ENCODE assay signal across 18 cellular contexts in genomic region chr2:96274355-96275056, GRCh38. TPM values are rescaled to one million over a fixed set of nuclear protein-coding genes. Genes with fewer than 3 reads are reported as not detected.
A peak's percentile ranks its signal among the peaks of the same experiment; 100 is the strongest.
DNase-seq lines count a peak whose midpoint lies in the region; ATAC-seq and TF ChIP-seq lines count a peak whose summit lies in the region.
"Had no signal": no experiment of that assay in that cellular context is flagged by ENCODE, and none has a peak within 500 bp of the region (broad histone marks: within the 10 kb centered on the region; RNA-seq: fewer than 3 reads in every experiment).

No MANE protein-coding gene starts in this region.

- no peaks in the 10 kb centered on the region for H3K27me3 ChIP-seq in endodermal cell (ENCODE audit: control insufficient read depth, insufficient read depth, low read length, poor library complexity, severe bottlenecking)
- H3K27me3 ChIP-seq in gastroesophageal sphincter: no peaks in the 10 kb centered on the region
- H3K27me3 ChIP-seq: spleen, vagina had no signal

- no peak for ATAC-seq in activated T-cell treated with anti-CD3 and anti-CD28 coated beads, Interleukin-2, amount 50 U/mL, for 72 hours (replicated peaks in 1 of 2)
- no peak for ATAC-seq in gastroesophageal sphincter
- ATAC-seq in HG02763 (IDR thresholded peaks at IDR 0.05; ENCODE audit: unreplicated experiment): no peak

- H3K9me3 ChIP-seq in endodermal cell (ENCODE audit: control insufficient read depth, low read length) (no peaks in the 10 kb centered on the region), gastroesophageal sphincter (no peaks in the 10 kb centered on the region)
- H3K9me3 ChIP-seq: spleen, vagina had no signal

- H3K27ac ChIP-seq in endodermal cell (ENCODE audit: low read depth, low read length) (peak overlapping the region; percentile 9), gastroesophageal sphincter (peak overlapping the region in 1 of 4 donors; percentile 17)
- H3K27ac ChIP-seq: spleen, vagina had no signal

- H3K9ac ChIP-seq in endodermal cell (ENCODE audit: extremely low read depth, low read length, poor library complexity, severe bottlenecking): no peak overlapping the region

- TF ChIP-seq EP300 in gastroesophageal sphincter (IDR thresholded peaks at IDR 0.05): no peak

- peaks cover 87% of the 10 kb centered on the region for H3K36me3 ChIP-seq in endodermal cell (ENCODE audit: control insufficient read depth, insufficient read depth, low read length)
- peaks cover 0 to 100% of the 10 kb centered on the region in 2 donors for H3K36me3 ChIP-seq in gastroesophageal sphincter

- peaks cover 13% of the 10 kb centered on the region for H3K4me1 Mint-ChIP-seq in activated T-cell treated with anti-CD3 and anti-CD28 coated beads, Interleukin-2, amount 50 U/mL, for 72 hours (ENCODE audit: low read depth)
- no peaks in the 10 kb centered on the region for H3K4me1 Mint-ChIP-seq in endodermal cell
- H3K4me1 Mint-ChIP-seq: activated CD4-positive, alpha-beta T cell treated with anti-CD3 and anti-CD28 coated beads, Interleukin-2, amount 10 ng/mL, durations not matched to agents 7 days and 5 days had no signal

- no peak for DNase-seq in activated T-cell treated with anti-CD3 and anti-CD28 coated beads, Interleukin-2, amount 50 U/mL, for 72 hours
- no peak for DNase-seq in activated T-cell treated with anti-CD3 and anti-CD28 coated beads, Interleukin-2, amount 50 U/mL, for 48 hours
- no peak for DNase-seq in endodermal cell
- DNase-seq in posterior vena cava (ENCODE audit: low spot score): peak; percentile 14
- no peak for DNase-seq in SW480 (ENCODE audit: low spot score)
- DNase-seq: activated CD4-positive, alpha-beta T cell treated with anti-CD3 and anti-CD28 coated beads, Interleukin-2, amount 10 ng/mL, durations not matched to agents 7 days and 5 days; activated effector memory CD4-positive, alpha-beta T cell treated with Interleukin-2 at 50 U/mL for 16 hours; DMS 273 treated with DMSO at 0.1 percent for 48 hours; hypothalamus; Kasumi-1; NCI-H1417 treated with DMSO at 0.1 percent for 48 hours; NCI-H226; SHP77 treated with DMSO at 0.1 percent for 48 hours; spleen had no signal

- peak overlapping the region; percentile 55 for H3K27ac Mint-ChIP-seq in activated T-cell treated with anti-CD3 and anti-CD28 coated beads, Interleukin-2, amount 50 U/mL, for 72 hours
- no peak overlapping the region for H3K27ac Mint-ChIP-seq in endodermal cell
- H3K27ac Mint-ChIP-seq: activated CD4-positive, alpha-beta T cell treated with anti-CD3 and anti-CD28 coated beads, Interleukin-2, amount 10 ng/mL, durations not matched to agents 7 days and 5 days had no signal

- intact Hi-C loops in posterior vena cava (cut with DNase I): no loop called here

- H3K4me3 ChIP-seq in endodermal cell (ENCODE audit: low read length) (no peak overlapping the region), gastroesophageal sphincter (no peak overlapping the region)
- H3K4me3 ChIP-seq: spleen, vagina had no signal

- no peaks in the 10 kb centered on the region for H3K27me3 Mint-ChIP-seq in activated T-cell treated with anti-CD3 and anti-CD28 coated beads, Interleukin-2, amount 50 U/mL, for 72 hours (ENCODE audit: low read depth)
- no peaks in the 10 kb centered on the region for H3K27me3 Mint-ChIP-seq in endodermal cell (ENCODE audit: insufficient read depth)
- H3K27me3 Mint-ChIP-seq: activated CD4-positive, alpha-beta T cell treated with anti-CD3 and anti-CD28 coated beads, Interleukin-2, amount 10 ng/mL, durations not matched to agents 7 days and 5 days had no signal

- H3K36me3 Mint-ChIP-seq in activated T-cell treated with anti-CD3 and anti-CD28 coated beads, Interleukin-2, amount 50 U/mL, for 72 hours (ENCODE audit: insufficient read depth in 2 of 2): peaks cover 15 to 18% of the 10 kb centered on the region in 2 donors
- H3K36me3 Mint-ChIP-seq in endodermal cell (ENCODE audit: low read depth): peaks cover 74% of the 10 kb centered on the region

- TF ChIP-seq POLR2A in Raji (IDR thresholded peaks at IDR 0.05; ENCODE audit: insufficient read depth, low read depth, low read length): peak; percentile 8; the same call in 1 of the 2 replicates
- no peak for TF ChIP-seq POLR2A in gastroesophageal sphincter (IDR thresholded peaks at IDR 0.05)

- no peak for TF ChIP-seq CTCF in endodermal cell (conservative IDR thresholded peaks at IDR 0.05)
- no peak for TF ChIP-seq CTCF in gastroesophageal sphincter (IDR thresholded peaks at IDR 0.05)

- 90 to 100% methylated on average over 2 to 7 of the region's 7 CpGs for WGBS in endodermal cell (ENCODE audit: insufficient coverage in 1 of 2, insufficient read length in 1 of 2), 2 experiments
- WGBS in gastroesophageal sphincter (ENCODE audit: low coverage in 1 of 2), 2 donors: 40 to 77% methylated on average over 4 to 5 of the region's 7 CpGs

- H3K4me1 ChIP-seq in endodermal cell (ENCODE audit: control insufficient read depth, insufficient read depth, low read length) (no peaks in the 10 kb centered on the region), gastroesophageal sphincter (no peaks in the 10 kb centered on the region)
- H3K4me1 ChIP-seq: spleen, vagina had no signal

- H3K4me3 Mint-ChIP-seq in activated T-cell treated with anti-CD3 and anti-CD28 coated beads, Interleukin-2, amount 50 U/mL, for 72 hours: no peak overlapping the region
- no peak overlapping the region for H3K4me3 Mint-ChIP-seq in endodermal cell
- H3K4me3 Mint-ChIP-seq: activated CD4-positive, alpha-beta T cell treated with anti-CD3 and anti-CD28 coated beads, Interleukin-2, amount 10 ng/mL, durations not matched to agents 7 days and 5 days had no signal

- no peaks in the 10 kb centered on the region for H3K9me3 Mint-ChIP-seq in activated T-cell treated with anti-CD3 and anti-CD28 coated beads, Interleukin-2, amount 50 U/mL, for 72 hours
- no peaks in the 10 kb centered on the region for H3K9me3 Mint-ChIP-seq in endodermal cell
- H3K9me3 Mint-ChIP-seq: activated CD4-positive, alpha-beta T cell treated with anti-CD3 and anti-CD28 coated beads, Interleukin-2, amount 10 ng/mL, durations not matched to agents 7 days and 5 days had no signal

RNA-seq across cellular contexts. Expression of gene CIAO1, which starts 8.5 kb away (rescaled TPM):
- total RNA-seq in activated T-cell treated with anti-CD3 and anti-CD28 coated beads, Interleukin-2, amount 50 U/mL, for 72 hours: 10 to 100 TPM; 70.8 to 72.6 TPM
- total RNA-seq in endodermal cell (10 to 100 TPM; 65.4 to 66.2 TPM), posterior vena cava (10 to 100 TPM; 41.9 to 46.4 TPM), gastroesophageal sphincter (100 to 1,000 TPM in 1 of 4 donors, 10 to 100 TPM in 3; 60.7 to 107 (median 84.8) TPM)
- polyA plus RNA-seq in endodermal cell (2013, experiment 1 of 2): 71.4 TPM
- polyA plus RNA-seq in endodermal cell (2013, experiment 2 of 2): 58.3 TPM

RNA-seq across cellular contexts. Expression of gene TMEM127, which starts 8.7 kb away (rescaled TPM):
- 10 to 100 TPM; 23.2 to 29.3 TPM for total RNA-seq in activated T-cell treated with anti-CD3 and anti-CD28 coated beads, Interleukin-2, amount 50 U/mL, for 72 hours
- total RNA-seq in endodermal cell (10 to 100 TPM; 27.0 to 28.3 TPM), posterior vena cava (10 to 100 TPM; 49.2 to 52.4 TPM), gastroesophageal sphincter (10 to 100 TPM; 39.4 to 73.8 (median 43.9) TPM)
- polyA plus RNA-seq in endodermal cell (2013, experiment 1 of 2): 20.1 TPM
- polyA plus RNA-seq in endodermal cell (2013, experiment 2 of 2): 18.2 TPM

RNA-seq across cellular contexts. Expression of gene SNRNP200, which starts 30.8 kb away (rescaled TPM):
- total RNA-seq in activated T-cell treated with anti-CD3 and anti-CD28 coated beads, Interleukin-2, amount 50 U/mL, for 72 hours: 100 to 1,000 TPM; 188 to 228 TPM
- total RNA-seq in endodermal cell (100 to 1,000 TPM; 190 to 211 TPM), posterior vena cava (10 to 100 TPM; 67.2 to 78.3 TPM), gastroesophageal sphincter (100 to 1,000 TPM in 2 of 4 donors, 10 to 100 TPM in 2; 63.4 to 108 (median 98.3) TPM)
- polyA plus RNA-seq in endodermal cell (2013, experiment 1 of 2): 171 TPM
- 169 TPM for polyA plus RNA-seq in endodermal cell (2013, experiment 2 of 2)

RNA-seq across cellular contexts. Expression of gene ITPRIPL1, which starts 50.6 kb away (rescaled TPM):
- 10 to 100 TPM; 28.0 to 31.4 TPM for total RNA-seq in activated T-cell treated with anti-CD3 and anti-CD28 coated beads, Interleukin-2, amount 50 U/mL, for 72 hours
- total RNA-seq in endodermal cell (1 to 10 TPM; 6.8 to 8.0 TPM), posterior vena cava (1 to 10 TPM in 1 of 2 donors, under 1 TPM in 1; 0.69 to 1.5 TPM), gastroesophageal sphincter (1 to 10 TPM in 1 of 4 donors, under 1 TPM in 2, not detected in 1; 0.27 to 1.0 (median 0.89) TPM)
- 6.1 TPM for polyA plus RNA-seq in endodermal cell (2013, experiment 1 of 2)
- 6.0 TPM for polyA plus RNA-seq in endodermal cell (2013, experiment 2 of 2)
